Comparison of ENCODE assay signal across 1 cellular context in genomic region chr11:9838229-9838628, GRCh38.
TF ChIP-seq lines count a peak whose summit lies in the region.

No MANE protein-coding gene starts in this region.

TF ChIP-seq in H1, 55 proteins besides CTCF, POLR2A, EP300 and RAD21 (continued from another document):
- TF ChIP-seq RBBP5 (IDR thresholded peaks at IDR 0.05; ENCODE audit: borderline replicate concordance, low read depth, low read length) = no peak
- TF ChIP-seq GABPA (IDR thresholded peaks at IDR 0.05; ENCODE audit: borderline replicate concordance, insufficient read depth, low read length) = no peak
- TF ChIP-seq HDAC2 (IDR thresholded peaks at IDR 0.05; ENCODE audit: borderline replicate concordance in 1 of 2, low read depth in 2 of 2, low read length in 2 of 2) = no peak
- TF ChIP-seq ASH2L (IDR thresholded peaks at IDR 0.05; ENCODE audit: low read length) = no peak
- no peak for TF ChIP-seq SUZ12 (IDR thresholded peaks at IDR 0.05; ENCODE audit: low read length)
- TF ChIP-seq SP2 (IDR thresholded peaks at IDR 0.05; ENCODE audit: low read length) = no peak
- TF ChIP-seq BRCA1 (IDR thresholded peaks at IDR 0.05; ENCODE audit: low read depth, low read length) = no peak
- TF ChIP-seq USF2 (IDR thresholded peaks at IDR 0.05; ENCODE audit: low read length) = no peak
- no peak for TF ChIP-seq EGR1 (IDR thresholded peaks at IDR 0.05; ENCODE audit: borderline replicate concordance, low read depth, low read length)
- TF ChIP-seq MAFK (IDR thresholded peaks at IDR 0.05; ENCODE audit: low read depth, low read length) = no peak
- TF ChIP-seq ATF3 (IDR thresholded peaks at IDR 0.05; ENCODE audit: insufficient read depth, low read depth, low read length) = no peak
